31 cellular contexts compared by ENCODE assay signal in the genomic region with DNA sequence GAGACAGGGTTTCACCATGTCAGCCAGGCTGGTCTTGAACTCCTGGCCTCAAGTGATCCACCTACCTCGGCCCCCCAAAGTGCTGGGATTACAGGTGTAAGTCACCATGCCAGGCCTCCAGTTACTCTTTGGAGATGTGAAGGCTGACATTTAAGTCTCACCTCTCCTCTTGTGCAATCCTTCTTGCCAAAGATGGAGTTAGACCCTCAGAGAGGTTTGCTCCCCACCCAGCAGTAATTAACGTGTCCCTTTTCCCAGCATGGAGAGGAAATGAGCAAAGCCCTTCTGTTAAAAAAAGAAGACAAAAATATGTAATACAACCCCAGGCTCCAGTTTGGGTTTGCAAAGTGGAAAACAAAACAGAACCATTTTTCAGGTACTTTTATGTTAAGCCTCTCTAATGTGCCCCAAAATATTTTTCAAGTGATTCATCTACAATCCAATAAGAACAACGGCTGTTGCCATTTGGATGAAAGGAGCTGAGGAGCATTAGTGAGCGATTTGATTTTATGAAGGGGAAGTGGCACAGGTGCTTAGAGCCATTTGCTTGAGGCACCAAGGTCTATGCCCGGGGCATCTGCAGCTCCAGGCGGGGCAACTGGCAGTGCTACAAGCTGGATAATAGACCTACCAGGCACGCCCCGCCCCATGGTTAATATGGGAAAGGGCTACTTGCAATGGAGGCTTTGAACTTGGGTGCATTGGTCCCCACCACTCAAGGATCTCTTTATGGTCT. TPM values are rescaled to one million over a fixed set of nuclear protein-coding genes. Genes with fewer than 3 reads are reported as not detected.
"Had no signal": no experiment of that assay in that cellular context is flagged by ENCODE, and none has a peak within 500 bp of the region (broad histone marks: within the 10 kb centered on the region; RNA-seq: fewer than 3 reads in every experiment).

No MANE protein-coding gene starts in this region.

- ATAC-seq: gastrocnemius medialis; left cardiac atrium; left ventricle myocardium superior; mucosa of descending colon; natural killer cell treated with Interleukin-12 subunit alpha and Interleukin-12 subunit beta and Interleukin-15 and Interleukin-18, amount 100 ng/mL, for 72 hours; upper lobe of right lung had no signal

- H3K27ac ChIP-seq: breast epithelium, colonic mucosa, gastrocnemius medialis, suprapubic skin, tibial artery, upper lobe of right lung, VCaP had no signal

- H3K4me1 ChIP-seq: breast epithelium, colonic mucosa had no signal

- H3K36me3 ChIP-seq: breast epithelium, colonic mucosa, gastrocnemius medialis, suprapubic skin, tibial artery, upper lobe of right lung had no signal

- H3K36me3 Mint-ChIP-seq: natural killer cell treated with Interleukin-12 subunit alpha and Interleukin-12 subunit beta and Interleukin-15 and Interleukin-18, amount 100 ng/mL, for 72 hours had no signal

- H3K4me2 ChIP-seq: smooth muscle cell had no signal

- H3K9me3 ChIP-seq: breast epithelium, colonic mucosa, gastrocnemius medialis, mucosa of descending colon, suprapubic skin, tibial artery, upper lobe of right lung had no signal

- DNase-seq: activated CD4-positive, alpha-beta T cell treated with anti-CD3 and anti-CD28 coated beads for 4 hours; activated CD4-positive, alpha-beta T cell treated with anti-CD3 and anti-CD28 coated beads, Interleukin-2, amount 50 U/mL, for 48 hours; activated CD8-positive, alpha-beta memory T cell treated with anti-CD3 and anti-CD28 coated beads for 24 hours; activated CD8-positive, alpha-beta memory T cell treated with anti-CD3 and anti-CD28 coated beads, Interleukin-2, amount 50 U/mL, for 4 hours; activated gamma-delta T cell treated with Interleukin-2 at 50 U/mL for 16 hours; activated naive CD4-positive, alpha-beta T cell treated with anti-CD3 and anti-CD28 coated beads, Interleukin-2, amount 50 U/mL, for 16 hours; activated T-cell treated with anti-CD3 and anti-CD28 coated beads, Interleukin-2, amount 50 U/mL, for 1 hour; amniotic stem cell; colonic mucosa; effector memory CD4-positive, alpha-beta T cell; erythroblast; gastrocnemius medialis; glutamatergic neuron; islet precursor cell; left cardiac atrium; left ventricle myocardium superior; mucosa of descending colon; stimulated activated CD4-positive, alpha-beta T cell treated with anti-CD3 and anti-CD28 coated beads, Interleukin-15, amount 100 ng/mL, for 24 hours; stimulated activated CD4-positive, alpha-beta T cell treated with anti-CD3 and anti-CD28 coated beads, Interleukin-2, amount 100 ng/mL, for 24 hours; stimulated activated naive CD4-positive, alpha-beta T cell; T-helper 9 cell; upper lobe of right lung had no signal

- H3K4me3 ChIP-seq: breast epithelium, colonic mucosa, gastrocnemius medialis, mucosa of descending colon, smooth muscle cell, suprapubic skin, tibial artery, upper lobe of right lung had no signal

- H3K27ac Mint-ChIP-seq: activated T-helper 1 cell treated with anti-CD3 and anti-CD28 coated beads, Interleukin-12 subunit alpha, Interleukin-12 subunit beta, Interleukin-2, Interleukin-4 antibody, amounts not matched to agents 30 ng/mL and 10 ng/mL and 1 ng/mL, durations not matched to agents 14 hours and 24 hours and 36 hours; natural killer cell treated with Interleukin-12 subunit alpha and Interleukin-12 subunit beta and Interleukin-15 and Interleukin-18, amount 100 ng/mL, for 72 hours had no signal

- H3K4me3 Mint-ChIP-seq: activated T-helper 1 cell treated with anti-CD3 and anti-CD28 coated beads, Interleukin-12 subunit alpha, Interleukin-12 subunit beta, Interleukin-2, Interleukin-4 antibody, amounts not matched to agents 30 ng/mL and 10 ng/mL and 1 ng/mL, durations not matched to agents 14 hours and 24 hours and 36 hours; natural killer cell treated with Interleukin-12 subunit alpha and Interleukin-12 subunit beta and Interleukin-15 and Interleukin-18, amount 100 ng/mL, for 72 hours had no signal

RNA-seq across cellular contexts. Expression of a gene that starts 57.2 kb away (rescaled TPM):
- total RNA-seq: dermis microvascular lymphatic vessel endothelial cell; smooth muscle cell; T-helper 1 cell treated with Interleukin-12 subunit alpha and Interleukin-12 subunit beta and Interleukin-4 antibody, amounts not matched to agents 30 ng/mL and 1 ng/mL, for 36 hours had no signal
- polyA plus RNA-seq: smooth muscle cell had no signal
